8 cellular contexts compared by ENCODE assay signal in the genomic region with DNA sequence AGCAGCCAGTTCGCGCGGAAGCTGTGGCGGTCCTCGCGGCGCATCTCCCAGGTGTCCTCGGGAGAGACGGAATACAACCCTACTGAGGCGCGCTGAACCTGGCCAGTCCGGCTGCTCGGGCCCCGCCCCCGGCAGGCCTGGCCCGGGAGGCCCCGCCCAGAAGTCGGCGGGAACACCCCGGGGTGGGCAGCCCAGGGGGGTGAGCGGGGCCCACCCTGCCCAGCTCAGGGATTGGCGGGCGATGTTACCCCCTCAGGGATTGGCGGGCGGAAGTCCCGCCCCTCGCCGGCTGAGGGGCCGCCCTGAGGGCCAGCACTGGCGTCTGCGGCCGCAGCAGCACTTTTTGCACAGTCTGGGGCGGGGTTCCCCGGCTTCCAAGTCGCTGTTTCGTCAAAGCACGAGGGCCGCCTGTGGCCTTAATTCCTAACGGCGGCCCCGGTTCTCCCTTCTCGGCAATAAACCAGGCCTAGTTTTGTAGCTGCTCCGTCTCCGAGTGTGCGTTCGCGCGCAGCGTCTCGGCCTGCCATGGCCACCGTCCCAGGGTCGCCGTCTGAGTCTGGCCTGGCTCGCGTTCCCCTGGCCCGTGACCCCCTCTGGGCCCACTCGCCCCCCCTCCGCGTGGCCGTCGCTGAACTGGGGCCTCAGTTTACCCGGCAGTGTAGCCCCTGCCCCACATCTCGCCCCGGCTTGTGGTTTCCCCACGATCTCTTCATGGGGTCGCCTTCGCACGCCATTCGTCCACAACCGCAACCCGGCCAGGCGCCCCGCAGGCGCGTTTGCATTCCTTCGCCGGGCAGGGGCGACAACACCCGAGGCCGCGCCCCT. TPM values are rescaled to one million over a fixed set of nuclear protein-coding genes. Genes with fewer than 3 reads are reported as not detected.
DNase-seq lines count a peak whose midpoint lies in the region; ATAC-seq, FAIRE-seq and TF ChIP-seq lines count a peak whose summit lies in the region.

No MANE protein-coding gene starts in this region.

- peak overlapping the region; percentile 43 for H2AFZ ChIP-seq in keratinocyte (ENCODE audit: control insufficient read depth, low read length)

- no peaks in the 10 kb centered on the region for H3K27me3 ChIP-seq in BLaER1
- no peaks in the 10 kb centered on the region for H3K27me3 ChIP-seq in keratinocyte (ENCODE audit: control insufficient read depth, extremely low read depth, insufficient read depth, low read length)

- peak overlapping the region; percentile 91 for H3K4me2 ChIP-seq in BLaER1
- H3K4me2 ChIP-seq in keratinocyte (ENCODE audit: control insufficient read depth, extremely low read depth, insufficient read depth, low read depth, low read length) = peak overlapping the region; percentile 48

- H3K36me3 ChIP-seq in BLaER1 = peaks cover 65% of the 10 kb centered on the region
- H3K36me3 ChIP-seq in keratinocyte (ENCODE audit: control insufficient read depth in 2 of 2, extremely low read depth in 1 of 2, insufficient read depth in 2 of 2, low read length in 2 of 2) = peaks cover 12 to 35% of the 10 kb centered on the region in 2 experiments

- peak; percentile 69 for ATAC-seq in GM19467 (IDR thresholded peaks at IDR 0.05; ENCODE audit: unreplicated experiment)

- TF ChIP-seq CTCF in keratinocyte (optimal IDR thresholded peaks at IDR 0.05 in 1 of 3, IDR thresholded peaks at IDR 0.05 in 1 of 3, conservative IDR thresholded peaks at IDR 0.05 in 1 of 3; ENCODE audit: extremely low read depth in 1 of 3, insufficient read depth in 2 of 3, low read length in 3 of 3) = no peak

- DNase-seq in HuH-7.5 (ENCODE audit: low spot score) (peak; percentile 98), cerebellar cortex (ENCODE audit: low spot score) (peak; percentile 65), keratinocyte (ENCODE audit: low read depth, low spot score) (no peak), OCI-M1 (lab: John Stamatoyannopoulos, UW) (no peak)
- peak; percentile 39 for DNase-seq in activated CD4-positive, CD25-positive, alpha-beta regulatory T cell treated with anti-CD3 and anti-CD28 coated beads, Interleukin-2, amount 50 U/mL, for 16 hours (ENCODE audit: low read depth, low spot score)
- peak; percentile 46 to 59 for DNase-seq in stimulated activated CD4-positive, alpha-beta T cell treated with anti-CD3 and anti-CD28 coated beads, Interleukin-12 subunit alpha, Interleukin-12 subunit beta, amount 100 ng/mL, for 24 hours (ENCODE audit: low read depth in 2 of 2)

- H4K20me1 ChIP-seq in BLaER1 (no peaks in the 10 kb centered on the region), keratinocyte (ENCODE audit: control insufficient read depth, extremely low read depth, insufficient read depth, low read length) (no peaks in the 10 kb centered on the region)

- H3K4me3 ChIP-seq in BLaER1 (peak overlapping the region; percentile 63), keratinocyte (ENCODE audit: control insufficient read depth in 2 of 3, extremely low read depth in 1 of 3, insufficient read depth in 2 of 3, low read depth in 1 of 3, low read length in 3 of 3) (no peak overlapping the region)

- no peaks in the 10 kb centered on the region for H3K79me2 ChIP-seq in keratinocyte (ENCODE audit: control insufficient read depth, insufficient read depth, low read length)

- H3K9ac ChIP-seq in BLaER1 (peak overlapping the region; percentile 82), keratinocyte (ENCODE audit: control insufficient read depth, extremely low read depth, insufficient read depth, low read length) (peak overlapping the region; percentile 67)

- dilution Hi-C loops in keratinocyte (cut with MboI; ENCODE audit: extremely low pct_ligation_motif_present, low sequenced_read_pairs) = no loop called here

- peaks cover 78% of the 10 kb centered on the region for H3K4me1 ChIP-seq in BLaER1
- peaks cover 4% of the 10 kb centered on the region for H3K4me1 ChIP-seq in keratinocyte (ENCODE audit: control insufficient read depth, extremely low read depth, insufficient read depth, low read length)

- no peak for FAIRE-seq in keratinocyte (lab: Jason Lieb, UNC)

- H3K9me3 ChIP-seq in BLaER1 (no peaks in the 10 kb centered on the region), keratinocyte (ENCODE audit: control insufficient read depth, low read depth, low read length) (no peaks in the 10 kb centered on the region)

- H3K9me1 ChIP-seq in keratinocyte (ENCODE audit: control insufficient read depth, extremely low read depth, insufficient read depth, low read length) = peaks cover 3% of the 10 kb centered on the region

- peak overlapping the region; percentile 95 for H3K27ac ChIP-seq in BLaER1
- no peak overlapping the region for H3K27ac ChIP-seq in keratinocyte (ENCODE audit: control insufficient read depth, insufficient read depth, low read length)

RNA-seq across cellular contexts. Expression of a gene that starts 30.0 kb away (rescaled TPM):
- 22.8 to 48.7 TPM (median 28.7 TPM) in 3 replicates for polyA plus RNA-seq in keratinocyte
- 192 TPM for polyA plus RNA-seq in keratinocyte (2011; ENCODE audit: low read depth)
- polyA plus RNA-seq in keratinocyte (2011; cell fraction: cytosol; rRNA removed) = 7.7 and 12.7 TPM in 2 replicates
- 208 and 280 TPM in 2 replicates for polyA plus RNA-seq in keratinocyte (2011; cell fraction: nucleus; rRNA removed)
- polyA plus RNA-seq in keratinocyte (2012; ENCODE audit: low replicate concordance) = 36.1 and 107 TPM in 2 replicates
- 53.4 to 109 TPM (median 55.2 TPM) in 3 replicates for polyA minus RNA-seq in keratinocyte
- 23.4 TPM for polyA minus RNA-seq in keratinocyte (2011; cell fraction: cytosol; rRNA and poly(A)+ RNA removed)
- polyA minus RNA-seq in keratinocyte (2011; cell fraction: nucleus; rRNA and poly(A)+ RNA removed) = 96.3 and 96.6 TPM in 2 replicates

RNA-seq across cellular contexts. Expression of a gene that starts 32.9 kb away (rescaled TPM):
- 24.0 to 41.9 TPM (median 27.5 TPM) in 3 replicates for polyA plus RNA-seq in keratinocyte
- polyA plus RNA-seq in keratinocyte (2011; ENCODE audit: low read depth) = 31.5 TPM
- polyA plus RNA-seq in keratinocyte (2011; cell fraction: cytosol; rRNA removed) = 16.8 and 27.1 TPM in 2 replicates
- polyA plus RNA-seq in keratinocyte (2011; cell fraction: nucleus; rRNA removed) = 41.0 and 42.0 TPM in 2 replicates
- 34.8 and 39.2 TPM in 2 replicates for polyA plus RNA-seq in keratinocyte (2012; ENCODE audit: low replicate concordance)
- 17.9 to 28.4 TPM (median 25.3 TPM) in 3 replicates for polyA minus RNA-seq in keratinocyte
- polyA minus RNA-seq in keratinocyte (2011; cell fraction: cytosol; rRNA and poly(A)+ RNA removed) = 20.3 TPM
- 17.5 and 18.6 TPM in 2 replicates for polyA minus RNA-seq in keratinocyte (2011; cell fraction: nucleus; rRNA and poly(A)+ RNA removed)

Comparison
In these comparisons a context has a peak if more than half of its experiments do, and no peak if none do; other contexts are left out.
1. DNase-seq: peak in HuH-7.5 (single experiment), activated CD4-positive, CD25-positive, alpha-beta regulatory T cell treated with anti-CD3 and anti-CD28 coated beads, Interleukin-2, amount 50 U/mL, for 16 hours (single experiment), cerebellar cortex (single experiment) and stimulated activated CD4-positive, alpha-beta T cell treated with anti-CD3 and anti-CD28 coated beads, Interleukin-12 subunit alpha, Interleukin-12 subunit beta, amount 100 ng/mL, for 24 hours (2 of 2); none in keratinocyte (single experiment) and OCI-M1 (single experiment).